Comparison of ENCODE assay signal across 8 cellular contexts in the genomic region with DNA sequence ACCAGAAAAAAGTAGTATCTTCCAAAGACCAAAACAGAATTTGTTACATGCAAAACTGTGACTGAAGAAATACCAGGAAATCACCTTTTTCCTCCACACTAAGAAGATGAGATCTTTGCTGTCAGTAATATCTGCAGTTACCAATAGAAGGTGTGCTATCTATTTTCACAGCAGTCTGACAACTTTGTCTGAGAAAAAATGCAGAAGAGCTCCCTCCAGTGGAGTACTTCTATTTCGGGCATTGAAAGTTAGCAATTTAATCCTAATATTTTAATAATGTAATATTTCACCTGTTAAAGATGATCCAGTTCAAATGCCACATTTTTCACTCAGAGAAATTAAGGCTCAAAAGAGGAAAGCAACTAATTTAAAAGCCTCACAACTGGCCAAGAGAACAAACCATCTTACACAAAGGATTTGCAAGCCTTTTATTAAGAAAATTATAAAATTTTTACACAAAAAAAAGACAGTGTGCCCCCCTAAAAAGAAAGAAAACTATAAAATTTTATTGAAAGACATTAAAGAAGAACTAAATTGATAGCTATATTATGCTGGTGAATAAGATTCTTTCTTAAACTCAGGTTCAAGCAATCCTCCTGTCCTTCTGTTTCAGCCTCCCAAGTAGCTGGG. TPM values are rescaled to one million over a fixed set of nuclear protein-coding genes. Genes with fewer than 3 reads are reported as not detected.
DNase-seq lines count a peak whose midpoint lies in the region; ATAC-seq and TF ChIP-seq lines count a peak whose summit lies in the region.

No MANE protein-coding gene starts in this region.

- H3K27me3 Mint-ChIP-seq in nephron (ENCODE audit: low read depth): no peaks in the 10 kb centered on the region

- TF ChIP-seq CTCF in breast epithelium (IDR thresholded peaks at IDR 0.05) (peak in 2 of 3 donors; percentile 24 to 25), nephron (IDR thresholded peaks at IDR 0.05; ENCODE audit: unreplicated experiment in 3 of 3) (peak; percentile 60 to 71 (median 65))

- H3K36me3 Mint-ChIP-seq in nephron (ENCODE audit: low read depth): peaks cover 27% of the 10 kb centered on the region

- H3K4me3 ChIP-seq in breast epithelium: no peak overlapping the region

- intact Hi-C loops in breast epithelium (cut with DNase I; ENCODE audit: low total_unique reads): no loop called here

- H3K36me3 ChIP-seq in breast epithelium: no peaks in the 10 kb centered on the region

- no peak overlapping the region for H3K27ac Mint-ChIP-seq in nephron

- H3K9me3 ChIP-seq in breast epithelium: peaks cover 0 to 5% of the 10 kb centered on the region in 2 donors

- no peaks in the 10 kb centered on the region for H3K4me1 ChIP-seq in breast epithelium

- no peaks in the 10 kb centered on the region for H3K27me3 ChIP-seq in breast epithelium

- TF ChIP-seq POLR2A in breast epithelium (IDR thresholded peaks at IDR 0.05): no peak

- H3K4me3 Mint-ChIP-seq in nephron: no peak overlapping the region

- DNase-seq in DMS153 treated with DMSO at 0.1 percent for 48 hours (lab: John Stamatoyannopoulos, UW; ENCODE audit: unreplicated experiment) (peak; percentile 3), DMS153 (lab: John Stamatoyannopoulos, UW) (no peak), MV-4-11 (lab: John Stamatoyannopoulos, UW) (peak; percentile 37), breast epithelium (ENCODE audit: low spot score in 2 of 2) (no peak)
- no peak for DNase-seq in activated naive CD4-positive, alpha-beta T cell treated with Interleukin-2 at 50 U/mL for 16 hours
- no peak for DNase-seq in stimulated activated naive CD8-positive, alpha-beta T cell treated with anti-CD3 and anti-CD28 coated beads, Interleukin-15, Interleukin-2, amounts not matched to agents 100 U/mL and 50 U/mL, for 24 hours

- peaks cover 5% of the 10 kb centered on the region for H3K9me3 Mint-ChIP-seq in nephron

- peak; percentile 82 for ATAC-seq in GM21723 (IDR thresholded peaks at IDR 0.05; ENCODE audit: unreplicated experiment)
- no peak for ATAC-seq in stimulated activated naive CD8-positive, alpha-beta T cell treated with anti-CD3 and anti-CD28 coated beads, Interleukin-15, Interleukin-2, amounts not matched to agents 100 U/mL and 50 U/mL, for 24 hours

- H3K27ac ChIP-seq in breast epithelium: no peak overlapping the region

- no peaks in the 10 kb centered on the region for H3K4me1 Mint-ChIP-seq in nephron

RNA-seq across cellular contexts. Expression of a gene that starts 50.6 kb away (rescaled TPM):
- total RNA-seq in breast epithelium: 1 to 10 TPM in 1 of 3 donors, under 1 TPM in 2; under 0.01 to 1.1 (median 0.29) TPM

Comparison
In these comparisons a context has a peak if more than half of its experiments do, and no peak if none do; other contexts are left out.
1. DNase-seq: peak in DMS153 treated with DMSO at 0.1 percent for 48 hours (single experiment) and MV-4-11 (single experiment); none in DMS153 (single experiment), breast epithelium (0 of 2), activated naive CD4-positive, alpha-beta T cell treated with Interleukin-2 at 50 U/mL for 16 hours (single experiment) and stimulated activated naive CD8-positive, alpha-beta T cell treated with anti-CD3 and anti-CD28 coated beads, Interleukin-15, Interleukin-2, amounts not matched to agents 100 U/mL and 50 U/mL, for 24 hours (single experiment).